In genomic region chr19:7327802-7328201, GRCh38 we compare ENCODE assay signal across 3 cellular contexts.
"Had no signal": no experiment of that assay in that cellular context is flagged by ENCODE, and none has a peak within 500 bp of the region (broad histone marks: within the 10 kb centered on the region; RNA-seq: fewer than 3 reads in every experiment).

No MANE protein-coding gene starts in this region.

- H3K4me3 ChIP-seq: GM12878 had no signal

- DNase-seq: GDM1, GF-D8 had no signal
